In genomic region chr17:1907216-1907631, GRCh38 we compare ENCODE assay signal across 26 cellular contexts.
DNase-seq lines count a peak whose midpoint lies in the region; ATAC-seq and TF ChIP-seq lines count a peak whose summit lies in the region.
"Had no signal": no experiment of that assay in that cellular context is flagged by ENCODE, and none has a peak within 500 bp of the region (broad histone marks: within the 10 kb centered on the region; RNA-seq: fewer than 3 reads in every experiment).

No MANE protein-coding gene starts in this region.

- no peaks in the 10 kb centered on the region for H3K9me3 ChIP-seq in BLaER1
- H3K9me3 ChIP-seq in WERI-Rb-1 (ENCODE audit: severe bottlenecking), result no peaks in the 10 kb centered on the region
- H3K9me3 ChIP-seq in psoas muscle, result no peaks in the 10 kb centered on the region
- H3K9me3 ChIP-seq: MG63, neutrophil, sigmoid colon, transverse colon had no signal

- H3K4me2 ChIP-seq in BLaER1, result peak overlapping the region; percentile 99; the same call in 1 of the 2 replicates

- H3K4me3 Mint-ChIP-seq in natural killer cell, result no peak overlapping the region
- H3K4me3 Mint-ChIP-seq: activated CD8-positive, alpha-beta memory T cell treated with anti-CD3 and anti-CD28 coated beads, Interleukin-2, amount 10 ng/mL, durations not matched to agents 7 days and 5 days had no signal

- H3K9ac ChIP-seq in BLaER1, result no peak overlapping the region

- H3K27me3 ChIP-seq in BLaER1 (peaks cover 33% of the 10 kb centered on the region), WERI-Rb-1 (ENCODE audit: insufficient read depth, low read depth, severe bottlenecking) (no peaks in the 10 kb centered on the region), kidney epithelial cell (ENCODE audit: control insufficient read depth, insufficient read depth, low read length) (peaks cover 60% of the 10 kb centered on the region), psoas muscle (ENCODE audit: insufficient read depth in 3 of 3, low read length in 2 of 3) (no peaks in the 10 kb centered on the region)
- H3K27me3 ChIP-seq: MG63 had no signal

- no peaks in the 10 kb centered on the region for H3K36me3 Mint-ChIP-seq in natural killer cell
- H3K36me3 Mint-ChIP-seq: activated CD8-positive, alpha-beta memory T cell treated with anti-CD3 and anti-CD28 coated beads, Interleukin-2, amount 10 ng/mL, durations not matched to agents 7 days and 5 days had no signal

- no peak overlapping the region for H3K27ac Mint-ChIP-seq in natural killer cell
- H3K27ac Mint-ChIP-seq: activated CD8-positive, alpha-beta memory T cell treated with anti-CD3 and anti-CD28 coated beads, Interleukin-2, amount 10 ng/mL, durations not matched to agents 7 days and 5 days; GM23338; progenitor cell of endocrine pancreas had no signal

- H3K27me3 Mint-ChIP-seq in natural killer cell (ENCODE audit: low read depth in 2 of 2), result peaks cover 43 to 47% of the 10 kb centered on the region in 2 donors

- H3K36me3 ChIP-seq in BLaER1 (no peaks in the 10 kb centered on the region), WERI-Rb-1 (no peaks in the 10 kb centered on the region), kidney epithelial cell (ENCODE audit: control insufficient read depth, insufficient read depth, low read length) (no peaks in the 10 kb centered on the region), psoas muscle (ENCODE audit: insufficient read depth in 1 of 2, low read depth in 1 of 2) (no peaks in the 10 kb centered on the region)
- H3K36me3 ChIP-seq: MG63, neutrophil, sigmoid colon, transverse colon had no signal

- H3K9me3 Mint-ChIP-seq in natural killer cell, result no peaks in the 10 kb centered on the region
- H3K9me3 Mint-ChIP-seq: GM23338 had no signal

- peaks cover 0 to 4% of the 10 kb centered on the region in 2 donors for H3K4me1 Mint-ChIP-seq in natural killer cell

- ATAC-seq in psoas muscle (peak; percentile 77 to 86 (median 79)), natural killer cell (no peak), GM21526 (IDR thresholded peaks at IDR 0.05; ENCODE audit: low FRiP score, unreplicated experiment) (no peak), HG02970 (IDR thresholded peaks at IDR 0.05; ENCODE audit: low FRiP score, unreplicated experiment) (no peak), GM21529 (IDR thresholded peaks at IDR 0.05; ENCODE audit: unreplicated experiment) (no peak)
- ATAC-seq: activated CD8-positive, alpha-beta memory T cell treated with anti-CD3 and anti-CD28 coated beads, Interleukin-2, amount 10 ng/mL, durations not matched to agents 7 days and 5 days; left colon had no signal

- DNase-seq in WERI-Rb-1, result no peak
- DNase-seq in kidney epithelial cell (ENCODE audit: low read depth), result no peak
- peak; percentile 30 to 75 for DNase-seq in psoas muscle
- no peak for DNase-seq in natural killer cell
- DNase-seq: activated CD4-positive, alpha-beta T cell treated with anti-CD3 and anti-CD28 coated beads, Interleukin-2, amount 50 U/mL, for 4 hours; activated CD4-positive, CD25-positive, alpha-beta regulatory T cell; activated CD8-positive, alpha-beta memory T cell treated with anti-CD3 and anti-CD28 coated beads, Interleukin-2, amount 10 ng/mL, durations not matched to agents 7 days and 5 days; activated T-cell treated with anti-CD3 and anti-CD28 coated beads, Interleukin-2, amount 50 U/mL, for 48 hours; DMS153; KG1; left colon; mammary epithelial cell; MG63; NCI-H2029 treated with DMSO at 0.1 percent for 48 hours; sigmoid colon; stimulated activated CD4-positive, alpha-beta T cell treated with anti-CD3 and anti-CD28 coated beads, Interleukin-4, amount 100 ng/mL, for 24 hours; T-helper 1 cell; transverse colon had no signal

- TF ChIP-seq CTCF in WERI-Rb-1 (IDR thresholded peaks at IDR 0.05; ENCODE audit: low read depth, low read length) (0 out of 2 replicates have a peak, but pooled peaks have one; percentile 19), kidney epithelial cell (IDR thresholded peaks at IDR 0.05; ENCODE audit: insufficient read depth, low read length, poor library complexity, severe bottlenecking) (peak; percentile 11), psoas muscle (IDR thresholded peaks at IDR 0.05) (peak; percentile 22), natural killer cell (IDR thresholded peaks at IDR 0.05) (no peak)

- 28 to 50% (median 30%) methylated on average over 17 of the region's 17 CpGs for WGBS in psoas muscle, 3 donors

- H4K20me1 ChIP-seq in BLaER1, result no peaks in the 10 kb centered on the region

- H3K4me1 ChIP-seq in BLaER1 (peaks cover 23% of the 10 kb centered on the region), psoas muscle (peaks cover 35% of the 10 kb centered on the region)

- intact Hi-C loops in psoas muscle (cut with DNase I), result no loop called here
- intact Hi-C loops in natural killer cell (cut with micrococcal nuclease), result loop anchor here (10.0 kb wide), 1 partner anchor 118 kb away; the partner anchor contains the start of gene RTN4RL1

- H3K27ac ChIP-seq in BLaER1 (no peak overlapping the region), WERI-Rb-1 (no peak overlapping the region), psoas muscle (no peak overlapping the region)
- H3K27ac ChIP-seq: neutrophil, sigmoid colon, SK-N-MC, transverse colon had no signal

- H3K4me3 ChIP-seq in BLaER1 (no peak overlapping the region), WERI-Rb-1 (ENCODE audit: low read depth, low read length) (peak overlapping the region; percentile 53; the same call in 1 of the 2 replicates), kidney epithelial cell (ENCODE audit: low read depth, low read length) (no peak overlapping the region), psoas muscle (no peak overlapping the region)
- H3K4me3 ChIP-seq: MG63, transverse colon had no signal

Comparison
In these comparisons a context has a peak if more than half of its experiments do, and no peak if none do; other contexts are left out.
1. DNase-seq: peak in psoas muscle (2 of 2); none in WERI-Rb-1 (single experiment), kidney epithelial cell (single experiment) and natural killer cell (single experiment).
2. ATAC-seq: peak in psoas muscle (4 of 4); none in natural killer cell (0 of 3), GM21526 (single experiment), HG02970 (single experiment) and GM21529 (single experiment).